In the genomic region with DNA sequence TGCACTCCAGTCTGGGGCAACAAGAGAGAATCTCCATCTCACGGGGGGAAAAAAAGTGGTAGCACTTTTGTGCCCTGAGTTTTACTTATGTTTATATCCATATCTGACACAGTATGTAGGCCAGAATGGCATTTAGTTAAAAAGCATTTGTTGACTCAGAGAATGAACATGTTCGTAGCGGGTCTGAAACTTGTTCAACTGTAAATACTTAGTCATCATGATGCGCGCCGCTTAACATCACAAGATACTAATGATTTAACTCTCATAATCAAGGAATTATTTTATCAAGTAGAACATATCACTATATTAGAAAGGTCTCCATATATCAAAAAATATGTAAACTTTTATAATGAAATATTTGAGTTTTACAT, we compare ENCODE assay signal across 15 cellular contexts. TPM values are rescaled to one million over a fixed set of nuclear protein-coding genes. Genes with fewer than 3 reads are reported as not detected.
DNase-seq lines count a peak whose midpoint lies in the region; ATAC-seq, FAIRE-seq and TF ChIP-seq lines count a peak whose summit lies in the region.
"Had no signal": no experiment of that assay in that cellular context is flagged by ENCODE, and none has a peak within 500 bp of the region (broad histone marks: within the 10 kb centered on the region; RNA-seq: fewer than 3 reads in every experiment).

No MANE protein-coding gene starts in this region.

- no peak overlapping the region for H3K9ac ChIP-seq in IMR-90 (ENCODE audit: low read depth, low read length)
- H3K9ac ChIP-seq in HepG2 (ENCODE audit: insufficient read depth, low read depth, low read length) = no peak overlapping the region

- H3K4me2 ChIP-seq in IMR-90 (ENCODE audit: low read depth, low read length) = peak overlapping the region; percentile 71
- H3K4me2 ChIP-seq in HepG2 (ENCODE audit: low read depth, low read length) = no peak overlapping the region

- H3K27ac Mint-ChIP-seq in activated naive CD4-positive, alpha-beta T cell treated with anti-CD3 and anti-CD28 coated beads for 36 hours = no peak overlapping the region
- H3K27ac Mint-ChIP-seq: activated CD4-positive, alpha-beta T cell treated with anti-CD3 and anti-CD28 coated beads, Interleukin-2, amount 10 ng/mL, durations not matched to agents 7 days and 5 days had no signal

- no peak overlapping the region; the same call in 1 of the 2 replicates for H3K4me3 ChIP-seq in IMR-90 (ENCODE audit: insufficient read depth, low read depth, low read length)
- no peak overlapping the region for H3K4me3 ChIP-seq in astrocyte of the cerebellum (ENCODE audit: low read depth, low read length)
- H3K4me3 ChIP-seq in fibroblast of pulmonary artery (replicated peaks; ENCODE audit: low read depth, low read length) = no peak overlapping the region
- no peak overlapping the region for H3K4me3 ChIP-seq in retinal pigment epithelial cell (ENCODE audit: low read length)
- H3K4me3 ChIP-seq in HepG2 (replicated peaks in 1 of 3; ENCODE audit: insufficient read depth in 1 of 3, low read depth in 2 of 3, low read length in 3 of 3) = no peak overlapping the region
- no peak overlapping the region for H3K4me3 ChIP-seq in right lobe of liver
- H3K4me3 ChIP-seq: body of pancreas had no signal

- H3K36me3 Mint-ChIP-seq in activated naive CD4-positive, alpha-beta T cell treated with anti-CD3 and anti-CD28 coated beads for 36 hours (ENCODE audit: low read depth) = no peaks in the 10 kb centered on the region

- no peaks in the 10 kb centered on the region for H3K27me3 Mint-ChIP-seq in activated naive CD4-positive, alpha-beta T cell treated with anti-CD3 and anti-CD28 coated beads for 36 hours (ENCODE audit: low read depth)
- H3K27me3 Mint-ChIP-seq: activated CD4-positive, alpha-beta T cell treated with anti-CD3 and anti-CD28 coated beads, Interleukin-2, amount 10 ng/mL, durations not matched to agents 7 days and 5 days; CD8-positive, alpha-beta memory T cell had no signal

- peak overlapping the region; percentile 95 for H2BK5ac ChIP-seq in IMR-90 (ENCODE audit: low read depth, low read length, poor library complexity, severe bottlenecking)

- H3K9me3 ChIP-seq in IMR-90 (ENCODE audit: control insufficient read depth, insufficient read depth, low read length) = no peaks in the 10 kb centered on the region
- H3K9me3 ChIP-seq in HepG2 (ENCODE audit: low read length) = no peaks in the 10 kb centered on the region
- no peaks in the 10 kb centered on the region for H3K9me3 ChIP-seq in right lobe of liver
- H3K9me3 ChIP-seq: body of pancreas had no signal

- no peaks in the 10 kb centered on the region for H3K9me3 Mint-ChIP-seq in activated naive CD4-positive, alpha-beta T cell treated with anti-CD3 and anti-CD28 coated beads for 36 hours
- H3K9me3 Mint-ChIP-seq: activated CD4-positive, alpha-beta T cell treated with anti-CD3 and anti-CD28 coated beads, Interleukin-2, amount 10 ng/mL, durations not matched to agents 7 days and 5 days; CD8-positive, alpha-beta memory T cell had no signal

- intact Hi-C loops in IMR-90 (cut with micrococcal nuclease) = loop anchor here (5.0 kb wide), 1 partner anchor 58 kb away; a partner anchor contains a TSS
- intact Hi-C loops in activated naive CD4-positive, alpha-beta T cell treated with anti-CD3 and anti-CD28 coated beads for 36 hours (cut with micrococcal nuclease) = no loop called here
- intact Hi-C loops in HepG2 (cut with micrococcal nuclease; ENCODE audit: unreplicated experiment) = loop anchor here (2.0 to 5.0 kb wide), 2 partner anchors 58 to 78 kb away; a partner anchor contains a TSS
- intact Hi-C loops in right lobe of liver (cut with DNase I) = no loop called here

- in situ Hi-C loops in IMR-90 (cut with MboI; ENCODE audit: low sequenced_read_pairs) (no loop called here), astrocyte of the cerebellum (cut with HindIII; ENCODE audit: low sequenced_read_pairs) (no loop called here), HepG2 (cut with HindIII; ENCODE audit: extremely low pct_ligation_motif_present, low pct_unique_long_range_greater_than_20kb) (loop anchor here (5.0 kb wide), 1 partner anchor 78 kb away; no protein-coding TSS in a partner anchor)

- 0 out of 2 replicates have a peak overlapping the region, but pooled peaks have one; percentile 34 for H3K4ac ChIP-seq in IMR-90 (ENCODE audit: low read depth, low read length)

- no peak overlapping the region; the same call in 1 of the 2 replicates for H3K14ac ChIP-seq in IMR-90 (replicated peaks; ENCODE audit: low read depth, low read length)

- peak; percentile 96 for ATAC-seq in IMR-90 (ENCODE audit: low read depth)
- ATAC-seq in HepG2 = no peak
- ATAC-seq in HG02973 (IDR thresholded peaks at IDR 0.05; ENCODE audit: unreplicated experiment) = no peak
- no peak for ATAC-seq in right lobe of liver
- ATAC-seq: body of pancreas, Right ventricle myocardium inferior had no signal

- H2AK5ac ChIP-seq in IMR-90 (ENCODE audit: low read depth, low read length) = peak overlapping the region; percentile 76; the same call in 1 of the 2 replicates

- H3K9me1 ChIP-seq in IMR-90 (ENCODE audit: insufficient read depth, low read length) = peaks cover 3% of the 10 kb centered on the region; the same call in 1 of the 2 replicates

- H2BK15ac ChIP-seq in IMR-90 (ENCODE audit: low read depth, low read length) = no peak overlapping the region

- H3K18ac ChIP-seq in IMR-90 (ENCODE audit: low read depth, low read length) = peak overlapping the region; percentile 66; the same call in 1 of the 2 replicates

- H3K4me3 Mint-ChIP-seq in activated naive CD4-positive, alpha-beta T cell treated with anti-CD3 and anti-CD28 coated beads for 36 hours = no peak overlapping the region
- H3K4me3 Mint-ChIP-seq: activated CD4-positive, alpha-beta T cell treated with anti-CD3 and anti-CD28 coated beads, Interleukin-2, amount 10 ng/mL, durations not matched to agents 7 days and 5 days; CD8-positive, alpha-beta memory T cell had no signal

- BruUV-seq in IMR-90 (replicated peaks; lab: Mats Ljungman, UMichigan) (no TSS peak), HepG2 (replicated peaks; lab: Mats Ljungman, UMichigan) (no TSS peak)

- TF ChIP-seq POLR2A in IMR-90 (IDR thresholded peaks at IDR 0.05; ENCODE audit: low read depth, low read length) = no peak
- no peak for TF ChIP-seq POLR2A in HepG2 (IDR thresholded peaks at IDR 0.05; ENCODE audit: insufficient read depth in 1 of 2, low read depth in 2 of 2, low read length in 2 of 2)
- TF ChIP-seq POLR2A in right lobe of liver (IDR thresholded peaks at IDR 0.05) = no peak

- CTCF ChIA-PET in IMR-90 (lab: Yijun Ruan, JAX) = interaction anchor here (0.6 to 0.7 kb wide), 5 partner anchors 30 to 455 kb away, joined by 3 to 6 read pairs (median 4); no protein-coding TSS in a partner anchor
- CTCF ChIA-PET in activated naive CD4-positive, alpha-beta T cell treated with anti-CD3 and anti-CD28 coated beads for 36 hours (lab: Charles Lee) = interaction anchor here (1.9 kb wide), 1 partner anchor 79 kb away, joined by 6 read pairs; no protein-coding TSS in a partner anchor
- CTCF ChIA-PET in HepG2 (lab: Yijun Ruan, JAX; ENCODE audit: low intra/inter-chr PET ratio, low total read pairs) = interaction anchor here (2.6 kb wide), 1 partner anchor 78 kb away, joined by 36 read pairs; no protein-coding TSS in a partner anchor

- H4K20me1 ChIP-seq in IMR-90 (ENCODE audit: insufficient read depth, low read length) (peaks cover 4% of the 10 kb centered on the region; the same call in 1 of the 2 replicates), HepG2 (ENCODE audit: insufficient read depth, low read length) (no peaks in the 10 kb centered on the region)

- dilution Hi-C loops in IMR-90 (cut with HindIII; ENCODE audit: low sequenced_read_pairs, unreplicated experiment) = no loop called here

- DNase-seq in IMR-90 = peak; percentile 97
- peak; percentile 68 for DNase-seq in astrocyte of the cerebellum (ENCODE audit: low read depth)
- DNase-seq in fibroblast of pulmonary artery (ENCODE audit: low read depth) = peak; percentile 28
- DNase-seq in retinal pigment epithelial cell (ENCODE audit: low read depth) = peak; percentile 83
- DNase-seq in activated naive CD4-positive, alpha-beta T cell treated with anti-CD3 and anti-CD28 coated beads for 36 hours = no peak
- no peak for DNase-seq in HepG2 (ENCODE audit: low spot score)
- DNase-seq in right lobe of liver = no peak
- DNase-seq: body of pancreas; CD8-positive, alpha-beta memory T cell; GF-D8; NCI-H1436 had no signal

- H3K23ac ChIP-seq in IMR-90 (ENCODE audit: low read depth, low read length) = no peak overlapping the region

- H2AK9ac ChIP-seq in IMR-90 (replicated peaks; ENCODE audit: low read depth, low read length, poor library complexity) = no peak overlapping the region

- H3K79me2 ChIP-seq in HepG2 (ENCODE audit: insufficient read depth, low read length) = peaks cover 13% of the 10 kb centered on the region

- TF ChIP-seq EP300 in HepG2 (IDR thresholded peaks at IDR 0.05; ENCODE audit: low read depth in 2 of 2, low read length in 2 of 2) (no peak), HepG2 (CRISPR knock-in tag; IDR thresholded peaks at IDR 0.05; ENCODE audit: borderline replicate concordance) (no peak)

- FAIRE-seq in HepG2 (lab: Jason Lieb, UNC) = no peak
- FAIRE-seq: endometrium had no signal

- H4K8ac ChIP-seq in IMR-90 (ENCODE audit: low read depth in 2 of 2, low read length in 2 of 2) = peak overlapping the region in 1 of 2 experiments; percentile 15; a peak in 1 of 4 replicates

- H2BK120ac ChIP-seq in IMR-90 (ENCODE audit: low read depth, low read length) = no peak overlapping the region

- POLR2A ChIA-PET in IMR-90 (lab: Charles Lee; ENCODE audit: unreplicated experiment) (no interaction called here), HepG2 (lab: Yijun Ruan, JAX) (no interaction called here)

- H3K79me1 ChIP-seq in IMR-90 (ENCODE audit: low read depth in 1 of 2, low read length in 2 of 2) = peaks cover 17 to 46% of the 10 kb centered on the region in 2 experiments

- H2BK20ac ChIP-seq in IMR-90 (ENCODE audit: low read depth, low read length) = no peak overlapping the region

- H3K4me1 ChIP-seq in IMR-90 (ENCODE audit: control insufficient read depth, insufficient read depth, low read length) (0 out of 2 replicates have a peak, but pooled peaks cover 6% of the 10 kb centered on the region), HepG2 (ENCODE audit: insufficient read depth, low read length) (no peaks in the 10 kb centered on the region), right lobe of liver (no peaks in the 10 kb centered on the region)
- H3K4me1 ChIP-seq: body of pancreas had no signal

- H3K4me1 Mint-ChIP-seq in activated naive CD4-positive, alpha-beta T cell treated with anti-CD3 and anti-CD28 coated beads for 36 hours (ENCODE audit: low read depth) = peaks cover 18% of the 10 kb centered on the region

- no peak overlapping the region; the same call in 1 of the 2 replicates for H4K5ac ChIP-seq in IMR-90 (ENCODE audit: low read depth, low read length)

- WGBS in IMR-90 (ENCODE audit: extremely low coverage in 2 of 2, insufficient read length in 1 of 2), 2 experiments = no CpG with 5 or more reads among the region's 6 CpGs
- 98% methylated on average over 6 of the region's 6 CpGs for WGBS in HepG2 (ENCODE audit: low lambda C conversion rate)
- WGBS in right lobe of liver (ENCODE audit: insufficient coverage, low coverage, low lambda C conversion rate, missing lambda C conversion rate) = 92% methylated on average over 6 of the region's 6 CpGs

- TF ChIP-seq RAD21 in IMR-90 (IDR thresholded peaks at IDR 0.05; ENCODE audit: low read length) (no peak), HepG2 (CRISPR knock-in tag; IDR thresholded peaks at IDR 0.05) (no peak)

- peak overlapping the region; percentile 89 for H3K27ac ChIP-seq in IMR-90 (ENCODE audit: insufficient read depth, low read length)
- no peak overlapping the region for H3K27ac ChIP-seq in HepG2 (ENCODE audit: extremely low read length, insufficient read depth, low read length)
- no peak overlapping the region for H3K27ac ChIP-seq in right lobe of liver
- H3K27ac ChIP-seq: body of pancreas had no signal

- no peak overlapping the region for H3K56ac ChIP-seq in IMR-90 (ENCODE audit: extremely low read depth, insufficient read depth, low read length)

- H3K36me3 ChIP-seq in IMR-90 (ENCODE audit: control insufficient read depth, insufficient read depth, low read length) (no peaks in the 10 kb centered on the region), HepG2 (replicated peaks in 1 of 2; ENCODE audit: control insufficient read depth in 1 of 2, insufficient read depth in 2 of 2, low read length in 2 of 2) (0 out of 5 replicates have a peak, but pooled peaks cover 0 to 6% of the 10 kb centered on the region in 2 experiments), right lobe of liver (no peaks in the 10 kb centered on the region)

- no peak overlapping the region for H2AFZ ChIP-seq in IMR-90 (replicated peaks; ENCODE audit: low read length, poor library complexity)
- H2AFZ ChIP-seq in HepG2 (ENCODE audit: low read length) = no peak overlapping the region

- TF ChIP-seq CTCF in IMR-90 (conservative IDR thresholded peaks at IDR 0.05; ENCODE audit: low read depth, low read length) (no peak), astrocyte of the cerebellum (IDR thresholded peaks at IDR 0.05; ENCODE audit: low read depth, low read length, missing control alignments) (no peak), fibroblast of pulmonary artery (IDR thresholded peaks at IDR 0.05; ENCODE audit: low read length, missing control alignments) (no peak), retinal pigment epithelial cell (conservative IDR thresholded peaks at IDR 0.05; ENCODE audit: low read depth, low read length) (no peak), HepG2 (CRISPR knock-in tag; IDR thresholded peaks at IDR 0.05) (no peak), right lobe of liver (IDR thresholded peaks at IDR 0.05) (no peak)

- H3K27me3 ChIP-seq in IMR-90 (ENCODE audit: control insufficient read depth, insufficient read depth, low read length) (no peaks in the 10 kb centered on the region), HepG2 (ENCODE audit: control insufficient read depth in 1 of 2, insufficient read depth in 2 of 2, low read length in 2 of 2) (no peaks in the 10 kb centered on the region; a peak in 1 of 5 replicates), right lobe of liver (no peaks in the 10 kb centered on the region)
- H3K27me3 ChIP-seq: body of pancreas had no signal

- 0 out of 2 replicates have a peak overlapping the region, but pooled peaks have one; percentile 34 for H4K91ac ChIP-seq in IMR-90 (ENCODE audit: insufficient read depth, low read depth, low read length)

RNA-seq across cellular contexts. Expression of a gene that starts 55.3 kb away (rescaled TPM):
- total RNA-seq in IMR-90 (2012; rRNA removed) = under 0.01 TPM in 2 replicates
- 0.22 and 0.26 TPM in 2 replicates for polyA plus RNA-seq in IMR-90 (2012; rRNA removed)
- polyA plus RNA-seq in IMR-90 (2012; cell fraction: cytosol; rRNA removed) = 0.04 and 0.21 TPM in 2 replicates
- polyA plus RNA-seq in IMR-90 (2012; cell fraction: nucleus; rRNA removed; ENCODE audit: low replicate concordance) = 2.4 and 2.8 TPM in 2 replicates
- total RNA-seq in activated naive CD4-positive, alpha-beta T cell treated with anti-CD3 and anti-CD28 coated beads for 36 hours = 1 to 10 TPM in 1 of 2 experiments, under 1 TPM in 1; 0.31 to 1.1 TPM
- 0.38 and 0.41 TPM in 2 replicates for total RNA-seq in HepG2 (2016; rRNA removed; fragmentation: Illumina TruSeq; extraction: Trizol)
- total RNA-seq in HepG2 (2016; cell fraction: cytosol; rRNA removed; fragmentation: Illumina TruSeq; extraction: Trizol; ENCODE audit: low read depth) = 0.30 TPM in 1 of 2 replicates, not detected in the other
- total RNA-seq in HepG2 (2016; cell fraction: insoluble cytoplasmic fraction; rRNA removed; fragmentation: Illumina TruSeq; extraction: Trizol) = 0.22 and 0.37 TPM in 2 replicates
- 0.19 and 0.83 TPM in 2 replicates for total RNA-seq in HepG2 (2016; cell fraction: membrane; rRNA removed; fragmentation: Illumina TruSeq; extraction: Trizol)
- 0.37 and 0.44 TPM in 2 replicates for total RNA-seq in HepG2 (2016; cell fraction: nucleus; rRNA removed; fragmentation: Illumina TruSeq; extraction: Trizol)
- polyA plus RNA-seq in HepG2 (2011; rRNA removed) = 1.1 and 1.9 TPM in 2 replicates
- 0.42 and 0.63 TPM in 2 replicates for polyA plus RNA-seq in HepG2 (2011; cell fraction: cytosol; rRNA removed)
- polyA plus RNA-seq in HepG2 (2011; cell fraction: nucleus; rRNA removed) = 11.3 and 12.6 TPM in 2 replicates
- 2.4 and 4.7 TPM in 2 replicates for polyA plus RNA-seq in HepG2 (2012)
- 0.27 TPM in 1 of 2 replicates, not detected in the other for polyA plus RNA-seq in HepG2 (2016; cell fraction: cytosol; fragmentation: Illumina TruSeq; extraction: Trizol; ENCODE audit: low read depth)
- polyA plus RNA-seq in HepG2 (2016; cell fraction: insoluble cytoplasmic fraction; fragmentation: Illumina TruSeq; extraction: Trizol; ENCODE audit: low read depth) = 0.25 TPM in 1 of 2 replicates, not detected in the other
- polyA plus RNA-seq in HepG2 (2016; cell fraction: membrane; fragmentation: Illumina TruSeq; extraction: Trizol; ENCODE audit: low read depth) = 0.40 TPM in 1 of 2 replicates, not detected in the other
- 0.60 and 1.3 TPM in 2 replicates for polyA plus RNA-seq in HepG2 (2016; cell fraction: nucleus; fragmentation: Illumina TruSeq; extraction: Trizol; ENCODE audit: insufficient read depth, low read depth)
- 0.74 and 1.3 TPM in 2 replicates for polyA minus RNA-seq in HepG2 (2011; rRNA and poly(A)+ RNA removed; ENCODE audit: low replicate concordance)
- polyA minus RNA-seq in HepG2 (2011; cell fraction: cytosol; rRNA and poly(A)+ RNA removed) = 0.26 and 0.69 TPM in 2 replicates
- 1.9 and 2.4 TPM in 2 replicates for polyA minus RNA-seq in HepG2 (2011; cell fraction: nucleus; rRNA and poly(A)+ RNA removed)
- total RNA-seq in right lobe of liver = 1 to 10 TPM in 2 of 6 experiments, under 1 TPM in 3, not detected in 1; 0.37 to 1.5 (median 0.49) TPM

RNA-seq across cellular contexts. Expression of a gene that starts 58.5 kb away (rescaled TPM):
- total RNA-seq in IMR-90 (2012; rRNA removed) (8.8 and 13.3 TPM in 2 replicates), HepG2 (2016; rRNA removed; fragmentation: Illumina TruSeq; extraction: Trizol) (21.5 and 37.7 TPM in 2 replicates), right lobe of liver (10 to 100 TPM in 4 of 6 experiments, 1 to 10 TPM in 2; 8.1 to 14.4 (median 13.1) TPM)
- polyA plus RNA-seq in IMR-90 (2012; rRNA removed) (13.2 and 13.4 TPM in 2 replicates), HepG2 (2011; rRNA removed) (19.8 and 20.7 TPM in 2 replicates)
- polyA plus RNA-seq in IMR-90 (2012; cell fraction: cytosol; rRNA removed) = 4.0 and 6.5 TPM in 2 replicates
- polyA plus RNA-seq in IMR-90 (2012; cell fraction: nucleus; rRNA removed; ENCODE audit: low replicate concordance) = 23.4 and 34.8 TPM in 2 replicates
- 10 to 100 TPM; 31.5 to 31.7 TPM for total RNA-seq in activated naive CD4-positive, alpha-beta T cell treated with anti-CD3 and anti-CD28 coated beads for 36 hours
- total RNA-seq in HepG2 (2016; cell fraction: cytosol; rRNA removed; fragmentation: Illumina TruSeq; extraction: Trizol; ENCODE audit: low read depth) = 10.8 and 13.1 TPM in 2 replicates
- 22.3 and 35.2 TPM in 2 replicates for total RNA-seq in HepG2 (2016; cell fraction: insoluble cytoplasmic fraction; rRNA removed; fragmentation: Illumina TruSeq; extraction: Trizol)
- total RNA-seq in HepG2 (2016; cell fraction: membrane; rRNA removed; fragmentation: Illumina TruSeq; extraction: Trizol) = 11.2 and 12.6 TPM in 2 replicates
- total RNA-seq in HepG2 (2016; cell fraction: nucleus; rRNA removed; fragmentation: Illumina TruSeq; extraction: Trizol) = 49.3 and 55.3 TPM in 2 replicates
- 6.0 and 7.9 TPM in 2 replicates for polyA plus RNA-seq in HepG2 (2011; cell fraction: cytosol; rRNA removed)
- polyA plus RNA-seq in HepG2 (2011; cell fraction: nucleus; rRNA removed) = 24.4 and 28.4 TPM in 2 replicates
- 21.5 and 23.5 TPM in 2 replicates for polyA plus RNA-seq in HepG2 (2012)
- polyA plus RNA-seq in HepG2 (2016; cell fraction: cytosol; fragmentation: Illumina TruSeq; extraction: Trizol; ENCODE audit: low read depth) = 0.87 and 1.2 TPM in 2 replicates
- 15.4 and 18.6 TPM in 2 replicates for polyA plus RNA-seq in HepG2 (2016; cell fraction: insoluble cytoplasmic fraction; fragmentation: Illumina TruSeq; extraction: Trizol; ENCODE audit: low read depth)
- 2.7 and 3.2 TPM in 2 replicates for polyA plus RNA-seq in HepG2 (2016; cell fraction: membrane; fragmentation: Illumina TruSeq; extraction: Trizol; ENCODE audit: low read depth)
- polyA plus RNA-seq in HepG2 (2016; cell fraction: nucleus; fragmentation: Illumina TruSeq; extraction: Trizol; ENCODE audit: insufficient read depth, low read depth) = 46.4 and 56.1 TPM in 2 replicates
- 26.0 and 26.7 TPM in 2 replicates for polyA minus RNA-seq in HepG2 (2011; rRNA and poly(A)+ RNA removed; ENCODE audit: low replicate concordance)
- polyA minus RNA-seq in HepG2 (2011; cell fraction: cytosol; rRNA and poly(A)+ RNA removed) = 14.5 and 16.8 TPM in 2 replicates
- polyA minus RNA-seq in HepG2 (2011; cell fraction: nucleus; rRNA and poly(A)+ RNA removed) = 55.7 and 58.8 TPM in 2 replicates

Comparison
In these comparisons a context has a peak if more than half of its experiments do, and no peak if none do; other contexts are left out.
1. intact Hi-C loops: an anchor here in IMR-90 (5.0 kb wide) and HepG2 (2.0 to 5.0 kb wide); none called in activated naive CD4-positive, alpha-beta T cell treated with anti-CD3 and anti-CD28 coated beads for 36 hours and right lobe of liver.
2. DNase-seq: peak in IMR-90 (single experiment), astrocyte of the cerebellum (single experiment), fibroblast of pulmonary artery (single experiment) and retinal pigment epithelial cell (single experiment); none in activated naive CD4-positive, alpha-beta T cell treated with anti-CD3 and anti-CD28 coated beads for 36 hours (single experiment), HepG2 (single experiment) and right lobe of liver (0 of 3).